10 cellular contexts compared by ENCODE assay signal in the genomic region with DNA sequence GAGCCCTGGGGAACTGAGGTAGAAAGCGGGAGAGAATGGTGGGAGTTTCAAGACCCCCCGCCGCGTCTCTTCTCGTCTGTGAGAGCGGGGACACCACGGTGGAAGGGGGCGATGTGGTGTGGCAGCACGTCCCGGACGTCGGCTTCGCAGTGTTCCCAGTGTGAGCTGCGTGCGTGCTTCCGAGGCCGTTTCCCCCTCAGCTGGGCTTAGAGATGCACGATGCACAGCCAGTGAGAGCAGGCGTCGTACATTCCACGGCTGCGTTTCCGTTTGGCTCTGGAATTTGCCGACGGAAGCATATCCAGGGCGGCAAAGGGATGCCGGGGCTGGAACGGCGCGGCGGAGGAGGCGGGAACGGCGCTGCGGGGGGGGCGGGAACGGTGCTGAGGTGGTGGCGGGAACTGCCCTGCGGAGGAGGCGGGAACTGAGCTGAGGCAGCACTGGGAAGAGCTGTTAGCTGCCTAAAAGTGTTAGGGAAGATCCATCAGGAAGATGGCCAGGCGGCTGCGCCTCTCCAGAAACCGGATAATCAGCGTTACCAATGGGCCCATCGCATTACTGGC. TPM values are rescaled to one million over a fixed set of nuclear protein-coding genes. Genes with fewer than 3 reads are reported as not detected.
A peak's percentile ranks its signal among the peaks of the same experiment; 100 is the strongest.
DNase-seq lines count a peak whose midpoint lies in the region; ATAC-seq, FAIRE-seq and TF ChIP-seq lines count a peak whose summit lies in the region.
"Had no signal": no experiment of that assay in that cellular context is flagged by ENCODE, and none has a peak within 500 bp of the region (broad histone marks: within the 10 kb centered on the region; RNA-seq: fewer than 3 reads in every experiment).

No MANE protein-coding gene starts in this region.

- H2BK120ac ChIP-seq in IMR-90 (ENCODE audit: low read depth, low read length): peak overlapping the region; percentile 93

- H3K4me1 Mint-ChIP-seq in CD4-positive, alpha-beta T cell (ENCODE audit: low read depth): no peaks in the 10 kb centered on the region
- H3K4me1 Mint-ChIP-seq in activated T-cell treated with anti-CD3 and anti-CD28 coated beads, Interleukin-2, amount 50 U/mL, for 4 hours (ENCODE audit: low read depth): peaks cover 2% of the 10 kb centered on the region
- H3K4me1 Mint-ChIP-seq: memory B cell had no signal

- TF ChIP-seq POLR2A in IMR-90 (IDR thresholded peaks at IDR 0.05; ENCODE audit: low read depth, low read length): 0 out of 2 replicates have a peak, but pooled peaks have one; percentile 22

- intact Hi-C loops in CD4-positive, alpha-beta T cell (cut with DNase I, micrococcal nuclease): no loop called here
- intact Hi-C loops in IMR-90 (cut with micrococcal nuclease): loop anchor here (10.0 kb wide), 2 partner anchors 80 to 210 kb away; partner anchors contain the start of gene AFDN
- intact Hi-C loops in kidney (cut with DNase I): no loop called here

- H3K4me1 ChIP-seq in IMR-90 (ENCODE audit: control insufficient read depth, insufficient read depth, low read length): peaks cover 15% of the 10 kb centered on the region
- H3K4me1 ChIP-seq in kidney (ENCODE audit: control insufficient read depth in 1 of 2, insufficient read depth in 1 of 2, low read depth in 1 of 2, low read length in 2 of 2): peaks cover 8 to 12% of the 10 kb centered on the region in 2 donors
- peaks cover 0 to 5% of the 10 kb centered on the region in 2 donors for H3K4me1 ChIP-seq in small intestine (ENCODE audit: control insufficient read depth in 2 of 2, insufficient read depth in 1 of 2, low read depth in 1 of 2, low read length in 1 of 2)

- peak overlapping the region; percentile 84 for H3K4ac ChIP-seq in IMR-90 (ENCODE audit: low read depth, low read length)

- in situ Hi-C loops in IMR-90 (cut with MboI; ENCODE audit: low sequenced_read_pairs): no loop called here

- H3K14ac ChIP-seq in IMR-90 (replicated peaks; ENCODE audit: low read depth, low read length): peak overlapping the region; percentile 86

- peak overlapping the region; percentile 68 to 81 for H4K8ac ChIP-seq in IMR-90 (ENCODE audit: low read depth in 2 of 2, low read length in 2 of 2)

- dilution Hi-C loops in IMR-90 (cut with HindIII; ENCODE audit: low sequenced_read_pairs, unreplicated experiment): no loop called here

- H2BK5ac ChIP-seq in IMR-90 (ENCODE audit: low read depth, low read length, poor library complexity, severe bottlenecking): peak overlapping the region; percentile 83

- DNase-seq in CD4-positive, alpha-beta T cell: no peak
- peak; percentile 78 for DNase-seq in IMR-90
- no peak for DNase-seq in bronchial epithelial cell (ENCODE audit: low read depth)
- DNase-seq in kidney: peak; percentile 89
- DNase-seq in small intestine: peak; percentile 36
- no peak for DNase-seq in A172 (ENCODE audit: low spot score)
- DNase-seq in activated T-cell treated with anti-CD3 and anti-CD28 coated beads, Interleukin-2, amount 50 U/mL, for 4 hours: no peak

- H2BK15ac ChIP-seq in IMR-90 (ENCODE audit: low read depth, low read length): peak overlapping the region; percentile 25; the same call in 2 of the 3 replicates

- TF ChIP-seq RAD21 in IMR-90 (IDR thresholded peaks at IDR 0.05; ENCODE audit: low read length): no peak

- peak overlapping the region; percentile 94 for H2AFZ ChIP-seq in IMR-90 (replicated peaks; ENCODE audit: low read length, poor library complexity)

- H3K4me3 Mint-ChIP-seq in CD4-positive, alpha-beta T cell: peak overlapping the region; percentile 7
- H3K4me3 Mint-ChIP-seq in activated T-cell treated with anti-CD3 and anti-CD28 coated beads, Interleukin-2, amount 50 U/mL, for 4 hours: no peak overlapping the region
- H3K4me3 Mint-ChIP-seq: memory B cell had no signal

- peak overlapping the region; percentile 67 for H2AK9ac ChIP-seq in IMR-90 (replicated peaks; ENCODE audit: low read depth, low read length, poor library complexity)

- no peak for TF ChIP-seq CTCF in CD4-positive, alpha-beta T cell (IDR thresholded peaks at IDR 0.05)
- TF ChIP-seq CTCF in IMR-90 (conservative IDR thresholded peaks at IDR 0.05; ENCODE audit: low read depth, low read length) (no peak), bronchial epithelial cell (IDR thresholded peaks at IDR 0.05; ENCODE audit: insufficient read depth, low read length, severe bottlenecking) (no peak), kidney (IDR thresholded peaks at IDR 0.05; ENCODE audit: borderline replicate concordance, extremely low read depth, insufficient read depth) (no peak)

- no peaks in the 10 kb centered on the region for H3K79me1 ChIP-seq in IMR-90 (ENCODE audit: low read depth in 1 of 2, low read length in 2 of 2)

- FAIRE-seq in bronchial epithelial cell (lab: Jason Lieb, UNC) (no peak), kidney (lab: Jason Lieb, UNC) (no peak), small intestine (lab: Jason Lieb, UNC) (no peak)

- no TSS peak for BruUV-seq in IMR-90 (replicated peaks; lab: Mats Ljungman, UMichigan)

- peak overlapping the region; percentile 93 for H3K4me2 ChIP-seq in IMR-90 (ENCODE audit: low read depth, low read length)

- no peak overlapping the region for H3K27ac Mint-ChIP-seq in CD4-positive, alpha-beta T cell
- H3K27ac Mint-ChIP-seq: memory B cell had no signal

- H3K27me3 ChIP-seq in CD4-positive, alpha-beta T cell (ENCODE audit: control insufficient read depth, insufficient read depth, low read length): peaks cover 31% of the 10 kb centered on the region
- no peaks in the 10 kb centered on the region for H3K27me3 ChIP-seq in IMR-90 (ENCODE audit: control insufficient read depth, insufficient read depth, low read length)
- no peaks in the 10 kb centered on the region for H3K27me3 ChIP-seq in bronchial epithelial cell (ENCODE audit: control insufficient read depth, insufficient read depth, low read length)
- no peaks in the 10 kb centered on the region for H3K27me3 ChIP-seq in small intestine (ENCODE audit: control insufficient read depth in 2 of 2, insufficient read depth in 2 of 2, low read length in 2 of 2)

- H3K9ac ChIP-seq in IMR-90 (ENCODE audit: low read depth, low read length) (peak overlapping the region; percentile 88), kidney (ENCODE audit: low read length in 2 of 2) (peak overlapping the region in 1 of 2 donors; percentile 42)

- 26% methylated on average over 14 of the region's 45 CpGs; no CpG with 5 or more reads in 1 of the 2 experiments for WGBS in IMR-90 (ENCODE audit: extremely low coverage in 2 of 2, insufficient read length in 1 of 2), 2 experiments
- WGBS in small intestine, 3 donors: 15 to 27% (median 23%) methylated on average over 38 to 45 of the region's 45 CpGs

- peak overlapping the region; percentile 79 for H3K18ac ChIP-seq in IMR-90 (ENCODE audit: low read depth, low read length)

- no peaks in the 10 kb centered on the region for H3K36me3 Mint-ChIP-seq in CD4-positive, alpha-beta T cell (ENCODE audit: low read depth)
- H3K36me3 Mint-ChIP-seq in activated T-cell treated with anti-CD3 and anti-CD28 coated beads, Interleukin-2, amount 50 U/mL, for 4 hours (ENCODE audit: insufficient read depth): no peaks in the 10 kb centered on the region
- H3K36me3 Mint-ChIP-seq: memory B cell had no signal

- H3K27ac ChIP-seq in CD4-positive, alpha-beta T cell (ENCODE audit: low read depth, low read length): no peak overlapping the region
- H3K27ac ChIP-seq in IMR-90 (ENCODE audit: insufficient read depth, low read length) (peak overlapping the region; percentile 50), kidney (ENCODE audit: low read depth in 2 of 2, low read length in 2 of 2) (peak overlapping the region; percentile 61 to 65), small intestine (ENCODE audit: low read depth in 1 of 2, low read length in 1 of 2) (peak overlapping the region in 1 of 2 donors; percentile 86)
- H3K27ac ChIP-seq: HL-60 had no signal

- peaks cover 14% of the 10 kb centered on the region for H3K9me1 ChIP-seq in IMR-90 (ENCODE audit: insufficient read depth, low read length)

- peaks cover 45% of the 10 kb centered on the region for H3K27me3 Mint-ChIP-seq in CD4-positive, alpha-beta T cell
- peaks cover 45% of the 10 kb centered on the region for H3K27me3 Mint-ChIP-seq in activated T-cell treated with anti-CD3 and anti-CD28 coated beads, Interleukin-2, amount 50 U/mL, for 4 hours (ENCODE audit: low read depth)

- no peak for ATAC-seq in CD4-positive, alpha-beta T cell (ENCODE audit: poor library complexity)
- ATAC-seq in IMR-90 (ENCODE audit: low read depth) (peak; percentile 62), HG03565 (IDR thresholded peaks at IDR 0.05; ENCODE audit: unreplicated experiment) (no peak)
- ATAC-seq in activated T-cell treated with anti-CD3 and anti-CD28 coated beads, Interleukin-2, amount 50 U/mL, for 4 hours: no peak

- peak overlapping the region; percentile 87 for H2AK5ac ChIP-seq in IMR-90 (ENCODE audit: low read depth, low read length)

- H3K9me3 ChIP-seq in CD4-positive, alpha-beta T cell (ENCODE audit: control insufficient read depth, low read length): peaks cover 26% of the 10 kb centered on the region
- H3K9me3 ChIP-seq in IMR-90 (ENCODE audit: control insufficient read depth, insufficient read depth, low read length) (peaks cover 3% of the 10 kb centered on the region; the same call in 1 of the 2 replicates), kidney (ENCODE audit: control insufficient read depth in 1 of 2, low read length in 2 of 2) (peaks cover 0 to 10% of the 10 kb centered on the region in 2 donors), small intestine (ENCODE audit: control insufficient read depth, low read depth) (no peaks in the 10 kb centered on the region)

- peak overlapping the region; percentile 47 for H3K56ac ChIP-seq in IMR-90 (ENCODE audit: extremely low read depth, insufficient read depth, low read length)

- POLR2A ChIA-PET in CD4-positive, alpha-beta T cell (lab: Charles Lee): no interaction called here
- POLR2A ChIA-PET in IMR-90 (lab: Charles Lee; ENCODE audit: unreplicated experiment): no interaction called here

- H4K5ac ChIP-seq in IMR-90 (ENCODE audit: low read depth, low read length): peak overlapping the region; percentile 61

- no peaks in the 10 kb centered on the region for H3K36me3 ChIP-seq in IMR-90 (ENCODE audit: control insufficient read depth, insufficient read depth, low read length)
- no peaks in the 10 kb centered on the region for H3K36me3 ChIP-seq in bronchial epithelial cell (ENCODE audit: control insufficient read depth, insufficient read depth, low read length)
- no peaks in the 10 kb centered on the region for H3K36me3 ChIP-seq in kidney (ENCODE audit: control insufficient read depth in 1 of 2, insufficient read depth in 2 of 2, low read length in 2 of 2)
- H3K36me3 ChIP-seq in small intestine (ENCODE audit: control insufficient read depth in 2 of 2, insufficient read depth in 2 of 2, low read length in 2 of 2): no peaks in the 10 kb centered on the region

- peak overlapping the region; percentile 90 for H3K23ac ChIP-seq in IMR-90 (ENCODE audit: low read depth, low read length)

- peak overlapping the region; percentile 86 for H4K91ac ChIP-seq in IMR-90 (ENCODE audit: insufficient read depth, low read depth, low read length)

- peaks cover 3% of the 10 kb centered on the region for H3K9me3 Mint-ChIP-seq in CD4-positive, alpha-beta T cell
- peaks cover 7% of the 10 kb centered on the region for H3K9me3 Mint-ChIP-seq in activated T-cell treated with anti-CD3 and anti-CD28 coated beads, Interleukin-2, amount 50 U/mL, for 4 hours

- H4K20me1 ChIP-seq in IMR-90 (ENCODE audit: insufficient read depth, low read length): no peaks in the 10 kb centered on the region

- H2BK20ac ChIP-seq in IMR-90 (ENCODE audit: low read depth, low read length): peak overlapping the region; percentile 81; the same call in 1 of the 2 replicates

- CTCF ChIA-PET in CD4-positive, alpha-beta T cell (lab: Charles Lee): no interaction called here
- CTCF ChIA-PET in IMR-90 (lab: Yijun Ruan, JAX): no interaction called here

- peak overlapping the region; percentile 58 for H3K4me3 ChIP-seq in IMR-90 (ENCODE audit: insufficient read depth, low read depth, low read length)
- peak overlapping the region; percentile 1 for H3K4me3 ChIP-seq in bronchial epithelial cell (ENCODE audit: low read depth, low read length)
- H3K4me3 ChIP-seq in kidney (ENCODE audit: low read length in 2 of 2): peak overlapping the region; percentile 40 to 64
- H3K4me3 ChIP-seq in small intestine (ENCODE audit: low read depth in 1 of 2, low read length in 2 of 2): peak overlapping the region in 1 of 2 donors; percentile 1

RNA-seq across cellular contexts. Expression of gene KIF25, which starts 37.7 kb away (rescaled TPM):
- not detected for total RNA-seq in CD4-positive, alpha-beta T cell
- not detected in 2 replicates for total RNA-seq in IMR-90 (2012; rRNA removed)
- polyA plus RNA-seq in IMR-90 (2012; rRNA removed): not detected in 2 replicates
- not detected in 2 replicates for polyA plus RNA-seq in IMR-90 (2012; cell fraction: cytosol; rRNA removed)
- 0.34 and 0.83 TPM in 2 replicates for polyA plus RNA-seq in IMR-90 (2012; cell fraction: nucleus; rRNA removed; ENCODE audit: low replicate concordance)
- total RNA-seq in bronchial epithelial cell: not detected in 2 replicates
- not detected for total RNA-seq in kidney
- polyA plus RNA-seq in kidney (ENCODE audit: insufficient read depth, low read depth, low replicate concordance): not detected
- polyA plus RNA-seq in small intestine: under 1 TPM in 1 of 3 donors, not detected in 2; 0.16 TPM
- total RNA-seq in A172 (2014; rRNA removed; shearing (Covaris generic)): not detected in 2 replicates
- total RNA-seq in activated T-cell treated with anti-CD3 and anti-CD28 coated beads, Interleukin-2, amount 50 U/mL, for 4 hours: not detected

RNA-seq across cellular contexts. Expression of gene FRMD1, which starts 43.8 kb away (rescaled TPM):
- total RNA-seq in CD4-positive, alpha-beta T cell: not detected
- not detected in 2 replicates for total RNA-seq in IMR-90 (2012; rRNA removed)
- not detected in 2 replicates for polyA plus RNA-seq in IMR-90 (2012; rRNA removed)
- polyA plus RNA-seq in IMR-90 (2012; cell fraction: cytosol; rRNA removed): not detected in 2 replicates
- polyA plus RNA-seq in IMR-90 (2012; cell fraction: nucleus; rRNA removed; ENCODE audit: low replicate concordance): not detected in 2 replicates
- total RNA-seq in bronchial epithelial cell: not detected in 2 replicates
- 1.1 TPM for total RNA-seq in kidney
- 7.5 TPM for polyA plus RNA-seq in kidney (ENCODE audit: insufficient read depth, low read depth, low replicate concordance)
- polyA plus RNA-seq in small intestine: 1 to 10 TPM in 2 of 3 donors, under 1 TPM in 1; 0.15 to 1.6 (median 1.1) TPM
- not detected in 2 replicates for total RNA-seq in A172 (2014; rRNA removed; shearing (Covaris generic))
- total RNA-seq in activated T-cell treated with anti-CD3 and anti-CD28 coated beads, Interleukin-2, amount 50 U/mL, for 4 hours: not detected

Comparison
In these comparisons a context has a peak if more than half of its experiments do, and no peak if none do; other contexts are left out.
1. DNase-seq: peak in IMR-90 (single experiment), kidney (single experiment) and small intestine (single experiment); none in CD4-positive, alpha-beta T cell (0 of 10), bronchial epithelial cell (single experiment), A172 (single experiment) and activated T-cell treated with anti-CD3 and anti-CD28 coated beads, Interleukin-2, amount 50 U/mL, for 4 hours (single experiment).